ENCODE assay signal across 1 cellular context in genomic region chr3:13044496-13045244, GRCh38.
TF ChIP-seq lines count a peak whose summit lies in the region.

No MANE protein-coding gene starts in this region.

TF ChIP-seq in WTC11, 78 proteins besides CTCF, POLR2A, EP300 and RAD21 (continued from another document):
- no peak for TF ChIP-seq E2F5 (CRISPR knock-in tag; IDR thresholded peaks at IDR 0.05)
